ENCODE assay signal across 29 cellular contexts in the genomic region with DNA sequence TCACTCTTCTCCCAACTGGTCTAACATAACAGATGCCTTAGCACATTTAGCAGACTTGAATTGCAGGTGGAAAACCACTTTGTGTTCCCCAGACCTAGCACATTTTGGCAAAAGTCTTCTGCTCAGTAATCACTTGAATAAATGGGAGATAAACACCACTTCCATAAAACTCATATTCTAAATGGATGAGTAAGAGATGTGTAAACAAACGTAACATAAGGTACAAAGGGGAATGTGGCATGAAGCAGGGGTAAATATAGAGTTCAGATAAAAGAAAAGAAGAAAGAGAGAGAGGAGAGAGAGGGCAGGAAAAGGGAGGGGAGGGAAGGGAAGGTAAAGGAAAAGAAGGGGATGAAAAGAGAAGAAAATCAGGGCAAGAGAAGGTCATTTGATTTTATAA. TPM values are rescaled to one million over a fixed set of nuclear protein-coding genes. Genes with fewer than 3 reads are reported as not detected.
DNase-seq lines count a peak whose midpoint lies in the region; ATAC-seq and TF ChIP-seq lines count a peak whose summit lies in the region.
"Had no signal": no experiment of that assay in that cellular context is flagged by ENCODE, and none has a peak within 500 bp of the region (broad histone marks: within the 10 kb centered on the region; RNA-seq: fewer than 3 reads in every experiment).

No MANE protein-coding gene starts in this region.

- H3K27ac ChIP-seq in right atrium auricular region (peak overlapping the region in 1 of 2 donors; percentile 50), heart right ventricle (peak overlapping the region in 7 of 10 donors; percentile 26 to 67 (median 50))

- H3K27me3 ChIP-seq in right atrium auricular region = no peaks in the 10 kb centered on the region
- H3K27me3 ChIP-seq in heart right ventricle = no peaks in the 10 kb centered on the region
- H3K27me3 ChIP-seq: BE2C, left lung, MG63 had no signal

- no peaks in the 10 kb centered on the region for H3K4me1 ChIP-seq in right atrium auricular region
- no peaks in the 10 kb centered on the region for H3K4me1 ChIP-seq in heart right ventricle
- H3K4me1 ChIP-seq: BE2C, left lung had no signal

- no peak for DNase-seq in Right ventricle myocardium superior
- no peak for DNase-seq in right atrium auricular region (ENCODE audit: low spot score)
- DNase-seq in NCI-H69 (lab: John Stamatoyannopoulos, UW) = peak; percentile 89
- no peak for DNase-seq in heart right ventricle
- DNase-seq in foreskin fibroblast = no peak
- no peak for DNase-seq in ureter (ENCODE audit: low spot score)
- DNase-seq: ACHN; activated CD4-positive, alpha-beta T cell treated with anti-CD3 and anti-CD28 coated beads for 36 hours; activated CD8-positive, alpha-beta T cell treated with anti-CD3 and anti-CD28 coated beads, Interleukin-2, amount 10 ng/mL, durations not matched to agents 7 days and 5 days; activated effector memory CD4-positive, alpha-beta T cell treated with Interleukin-2 at 50 U/mL for 16 hours; activated naive CD8-positive, alpha-beta T cell treated with anti-CD3 and anti-CD28 coated beads, Interleukin-2, amount 10 ng/mL, durations not matched to agents 7 days and 5 days; BE2C; central memory CD4-positive, alpha-beta T cell; DND-41; left lung; MG63; naive B cell; NCI-H1436 treated with DMSO at 0.1 percent for 48 hours; NCI-H82; nucleus accumbens; stimulated activated naive CD8-positive, alpha-beta T cell treated with anti-CD3 and anti-CD28 coated beads, Interleukin-15, Interleukin-2, amounts not matched to agents 100 U/mL and 50 U/mL, for 24 hours had no signal

- H3K36me3 ChIP-seq in right atrium auricular region (no peaks in the 10 kb centered on the region), heart right ventricle (no peaks in the 10 kb centered on the region)
- H3K36me3 ChIP-seq: BE2C, left lung, MG63 had no signal

- 62 to 71% methylated on average over 1 of the region's 1 CpG for WGBS in heart right ventricle, 2 donors

- H3K4me3 ChIP-seq in right atrium auricular region (no peak overlapping the region), heart right ventricle (peak overlapping the region in 3 of 10 donors; percentile 2 to 18 (median 11)), foreskin fibroblast (ENCODE audit: low read depth in 1 of 2, low read length in 2 of 2) (no peak overlapping the region)
- H3K4me3 ChIP-seq: K562, left lung, MG63 had no signal

- H3K9me3 ChIP-seq in right atrium auricular region (no peaks in the 10 kb centered on the region), heart right ventricle (no peaks in the 10 kb centered on the region)
- H3K9me3 ChIP-seq: BE2C, left lung, MG63 had no signal

- ATAC-seq in Right ventricle myocardium superior (ENCODE audit: poor library complexity) (peak; percentile 43), heart right ventricle (peak in 4 of 8 donors; percentile 12 to 38 (median 24)), GM19023 (IDR thresholded peaks at IDR 0.05; ENCODE audit: unreplicated experiment) (no peak), HG02852 (IDR thresholded peaks at IDR 0.05; ENCODE audit: unreplicated experiment) (no peak)
- ATAC-seq: activated CD4-positive, alpha-beta T cell treated with anti-CD3 and anti-CD28 coated beads for 36 hours; activated CD8-positive, alpha-beta T cell treated with anti-CD3 and anti-CD28 coated beads, Interleukin-2, amount 10 ng/mL, durations not matched to agents 7 days and 5 days; K562; stimulated activated naive CD8-positive, alpha-beta T cell treated with anti-CD3 and anti-CD28 coated beads, Interleukin-15, Interleukin-2, amounts not matched to agents 100 U/mL and 50 U/mL, for 24 hours had no signal

- TF ChIP-seq CTCF in right atrium auricular region (IDR thresholded peaks at IDR 0.05) = no peak
- no peak for TF ChIP-seq CTCF in heart right ventricle (IDR thresholded peaks at IDR 0.05)
- TF ChIP-seq CTCF in foreskin fibroblast (IDR thresholded peaks at IDR 0.05; ENCODE audit: low read depth, low read length) = no peak

- intact Hi-C loops in Right ventricle myocardium superior (cut with DNase I) (no loop called here), heart right ventricle (cut with DNase I) (no loop called here)

RNA-seq across cellular contexts. Expression of gene KERA, which starts 17.0 kb away (rescaled TPM):
- total RNA-seq in Right ventricle myocardium superior (not detected), right atrium auricular region (not detected), heart right ventricle (under 1 TPM in 1 of 10 donors, not detected in 9; 0.14 TPM), ureter (not detected)
- polyA plus RNA-seq in heart right ventricle = not detected
- total RNA-seq: activated CD4-positive, alpha-beta T cell treated with anti-CD3 and anti-CD28 coated beads for 36 hours; activated CD8-positive, alpha-beta T cell treated with anti-CD3 and anti-CD28 coated beads, Interleukin-2, amount 10 ng/mL, durations not matched to agents 7 days and 5 days; activated naive CD8-positive, alpha-beta T cell treated with anti-CD3 and anti-CD28 coated beads, Interleukin-2, amount 10 ng/mL, durations not matched to agents 7 days and 5 days; astrocyte; dermis microvascular lymphatic vessel endothelial cell; K562; mesothelial cell of epicardium; pulmonary artery endothelial cell; T-helper 2 cell treated with Interferon-gamma antibody and Interleukin-4, amounts not matched to agents 100 ng/mL and 5 ng/mL, for 36 hours had no signal
- polyA plus RNA-seq: K562 had no signal

RNA-seq across cellular contexts. Expression of gene LUM, which starts 36.4 kb away (rescaled TPM):
- total RNA-seq in Right ventricle myocardium superior (34.6 TPM), right atrium auricular region (100 to 1,000 TPM; 130 to 196 TPM), heart right ventricle (100 to 1,000 TPM in 6 of 10 donors, 10 to 100 TPM in 4; 41.7 to 193 (median 126) TPM), ureter (104 TPM)
- 10 to 100 TPM; 25.1 to 26.8 TPM for polyA plus RNA-seq in heart right ventricle
- total RNA-seq: activated CD4-positive, alpha-beta T cell treated with anti-CD3 and anti-CD28 coated beads for 36 hours; activated CD8-positive, alpha-beta T cell treated with anti-CD3 and anti-CD28 coated beads, Interleukin-2, amount 10 ng/mL, durations not matched to agents 7 days and 5 days; activated naive CD8-positive, alpha-beta T cell treated with anti-CD3 and anti-CD28 coated beads, Interleukin-2, amount 10 ng/mL, durations not matched to agents 7 days and 5 days; dermis microvascular lymphatic vessel endothelial cell; T-helper 2 cell treated with Interferon-gamma antibody and Interleukin-4, amounts not matched to agents 100 ng/mL and 5 ng/mL, for 36 hours had no signal
- polyA plus RNA-seq: K562 had no signal
